In genomic region chr7:39434012-39434411, GRCh38 we compare ENCODE assay signal across 23 cellular contexts.
"Had no signal": no experiment of that assay in that cellular context is flagged by ENCODE, and none has a peak within 500 bp of the region (broad histone marks: within the 10 kb centered on the region; RNA-seq: fewer than 3 reads in every experiment).

No MANE protein-coding gene starts in this region.

- H3K9me3 ChIP-seq: neutrophil, psoas muscle, testis, tibial nerve had no signal

- FAIRE-seq: keratinocyte had no signal

- H3K4me1 ChIP-seq: psoas muscle, spleen, testis, tibial nerve had no signal

- H3K4me3 Mint-ChIP-seq: immature natural killer cell; naive thymus-derived CD4-positive, alpha-beta T cell; nephron progenitor cell; stimulated activated memory B cell treated with anti-CD40 and anti-IgM and Interleukin-4, amounts not matched to agents 10 μg/mL and 1 μg/mL and 100 μg/mL, for 72 hours; stimulated activated naive CD8-positive, alpha-beta T cell treated with anti-CD3 and anti-CD28 coated beads, Interleukin-15, amount 100 ng/mL, for 72 hours had no signal

- H3K27ac ChIP-seq: neutrophil, psoas muscle, spleen, testis, tibial nerve had no signal

- H3K36me3 Mint-ChIP-seq: immature natural killer cell; naive thymus-derived CD4-positive, alpha-beta T cell; stimulated activated memory B cell treated with anti-CD40 and anti-IgM and Interleukin-4, amounts not matched to agents 10 μg/mL and 1 μg/mL and 100 μg/mL, for 72 hours had no signal

- ATAC-seq: left cardiac atrium; left ventricle myocardium superior; naive thymus-derived CD4-positive, alpha-beta T cell; psoas muscle; sciatic nerve; stimulated activated naive CD8-positive, alpha-beta T cell treated with anti-CD3 and anti-CD28 coated beads, Interleukin-15, amount 100 ng/mL, for 72 hours had no signal

- H3K4me1 Mint-ChIP-seq: immature natural killer cell; stimulated activated naive CD8-positive, alpha-beta T cell treated with anti-CD3 and anti-CD28 coated beads, Interleukin-15, amount 100 ng/mL, for 72 hours had no signal

- H3K27me3 ChIP-seq: dorsolateral prefrontal cortex, neutrophil, spleen, testis, tibial nerve had no signal

- H3K36me3 ChIP-seq: neutrophil, spleen, tibial nerve had no signal

- H3K4me3 ChIP-seq: dorsolateral prefrontal cortex, psoas muscle, spleen, testis, tibial nerve had no signal

- DNase-seq: cortex of kidney; dorsolateral prefrontal cortex; effector CD8-positive, alpha-beta T cell; foreskin melanocyte; head of caudate nucleus; hippocampal formation; immature natural killer cell; left cardiac atrium; left ventricle myocardium superior; naive thymus-derived CD4-positive, alpha-beta T cell; nephron progenitor cell; psoas muscle; spleen; stimulated activated CD4-positive, alpha-beta T cell treated with anti-CD3 and anti-CD28 coated beads, Interleukin-15, amount 100 ng/mL, for 24 hours; stimulated activated CD4-positive, alpha-beta T cell treated with anti-CD3 and anti-CD28 coated beads, Interleukin-1b, Interleukin-23, amount 100 ng/mL, for 48 hours; stimulated activated CD4-positive, alpha-beta T cell treated with anti-CD3 and anti-CD28 coated beads, Interleukin-4, amount 100 ng/mL, for 24 hours; stimulated activated naive CD8-positive, alpha-beta T cell treated with anti-CD3 and anti-CD28 coated beads, Interleukin-15, amount 100 ng/mL, for 72 hours; testis had no signal

- H3K27ac Mint-ChIP-seq: immature natural killer cell; naive thymus-derived CD4-positive, alpha-beta T cell; nephron progenitor cell; stimulated activated memory B cell treated with anti-CD40 and anti-IgM and Interleukin-4, amounts not matched to agents 10 μg/mL and 1 μg/mL and 100 μg/mL, for 72 hours; stimulated activated naive CD8-positive, alpha-beta T cell treated with anti-CD3 and anti-CD28 coated beads, Interleukin-15, amount 100 ng/mL, for 72 hours had no signal
